1 cellular context compared by ENCODE assay signal in the genomic region with DNA sequence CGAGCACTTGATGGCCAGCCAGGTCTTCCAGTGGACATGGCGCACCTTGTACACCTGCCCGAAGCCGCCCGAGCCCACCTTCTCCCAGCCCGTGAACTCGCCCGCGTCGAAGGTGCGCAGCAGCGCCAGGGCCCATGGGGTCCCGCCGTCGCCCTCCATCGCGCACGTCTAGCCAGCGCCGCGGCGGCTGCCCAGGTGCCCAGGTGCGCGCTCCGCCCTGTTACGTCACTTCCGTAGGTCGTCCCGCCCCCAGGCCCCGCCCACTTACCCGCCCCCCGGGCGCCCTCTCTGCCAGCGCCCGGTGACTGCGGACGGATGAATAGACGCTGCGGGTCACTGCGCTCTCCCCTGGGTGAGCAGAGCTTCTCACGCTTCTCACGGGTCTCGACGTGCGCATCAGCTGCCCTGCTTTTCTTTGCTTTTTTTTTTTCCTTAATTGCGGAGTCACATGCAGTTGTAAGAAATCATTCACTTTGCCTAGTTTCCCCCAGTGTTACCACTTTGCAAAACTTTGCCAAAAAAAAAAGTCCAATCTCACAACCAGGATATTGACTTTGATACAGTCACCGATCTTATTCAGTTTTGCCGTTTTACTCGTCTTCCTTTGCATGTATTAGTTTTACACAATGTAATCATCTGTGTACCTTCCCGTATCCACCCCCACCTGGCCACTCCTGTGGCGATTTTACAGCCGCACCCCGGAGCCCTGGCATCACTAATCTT.
A peak's percentile ranks its signal among the peaks of the same experiment; 100 is the strongest.
TF ChIP-seq lines count a peak whose summit lies in the region.

Gene RIPK4 (minus strand): TSS at position 170 of the 723 bp plus-strand sequence. CDS start 11 bp downstream, at position 159.

TF ChIP-seq in HepG2, 621 proteins besides CTCF, POLR2A, EP300 and RAD21 (continued from another document and continues in another):
- no peak for TF ChIP-seq ZNF18 (CRISPR knock-in tag; IDR thresholded peaks at IDR 0.05; ENCODE audit: insufficient replicate concordance)
- TF ChIP-seq, protein P1, sequence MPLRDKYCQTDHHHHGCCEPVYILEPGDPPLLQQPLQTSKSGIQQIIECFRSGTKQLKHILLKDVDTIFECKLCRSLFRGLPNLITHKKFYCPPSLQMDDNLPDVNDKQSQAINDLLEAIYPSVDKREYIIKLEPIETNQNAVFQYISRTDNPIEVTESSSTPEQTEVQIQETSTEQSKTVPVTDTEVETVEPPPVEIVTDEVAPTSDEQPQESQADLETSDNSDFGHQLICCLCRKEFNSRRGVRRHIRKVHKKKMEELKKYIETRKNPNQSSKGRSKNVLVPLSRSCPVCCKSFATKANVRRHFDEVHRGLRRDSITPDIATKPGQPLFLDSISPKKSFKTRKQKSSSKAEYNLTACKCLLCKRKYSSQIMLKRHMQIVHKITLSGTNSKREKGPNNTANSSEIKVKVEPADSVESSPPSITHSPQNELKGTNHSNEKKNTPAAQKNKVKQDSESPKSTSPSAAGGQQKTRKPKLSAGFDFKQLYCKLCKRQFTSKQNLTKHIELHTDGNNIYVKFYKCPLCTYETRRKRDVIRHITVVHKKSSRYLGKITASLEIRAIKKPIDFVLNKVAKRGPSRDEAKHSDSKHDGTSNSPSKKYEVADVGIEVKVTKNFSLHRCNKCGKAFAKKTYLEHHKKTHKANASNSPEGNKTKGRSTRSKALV (CRISPR knock-in tag; IDR thresholded peaks at IDR 0.05) = no peak; the same call in 1 of the 2 replicates
- no peak for TF ChIP-seq GPN1 (CRISPR knock-in tag; IDR thresholded peaks at IDR 0.05; ENCODE audit: borderline replicate concordance)
- TF ChIP-seq NPAS2 (CRISPR knock-in tag; IDR thresholded peaks at IDR 0.05; ENCODE audit: borderline replicate concordance) = no peak
- TF ChIP-seq BRD4 (CRISPR knock-in tag; IDR thresholded peaks at IDR 0.05) = 0 out of 2 replicates have a peak, but pooled peaks have one; percentile 32
- no peak; the same call in 1 of the 2 replicates for TF ChIP-seq ZNF367 (CRISPR knock-in tag; IDR thresholded peaks at IDR 0.05; ENCODE audit: borderline replicate concordance)
- TF ChIP-seq, protein P2, sequence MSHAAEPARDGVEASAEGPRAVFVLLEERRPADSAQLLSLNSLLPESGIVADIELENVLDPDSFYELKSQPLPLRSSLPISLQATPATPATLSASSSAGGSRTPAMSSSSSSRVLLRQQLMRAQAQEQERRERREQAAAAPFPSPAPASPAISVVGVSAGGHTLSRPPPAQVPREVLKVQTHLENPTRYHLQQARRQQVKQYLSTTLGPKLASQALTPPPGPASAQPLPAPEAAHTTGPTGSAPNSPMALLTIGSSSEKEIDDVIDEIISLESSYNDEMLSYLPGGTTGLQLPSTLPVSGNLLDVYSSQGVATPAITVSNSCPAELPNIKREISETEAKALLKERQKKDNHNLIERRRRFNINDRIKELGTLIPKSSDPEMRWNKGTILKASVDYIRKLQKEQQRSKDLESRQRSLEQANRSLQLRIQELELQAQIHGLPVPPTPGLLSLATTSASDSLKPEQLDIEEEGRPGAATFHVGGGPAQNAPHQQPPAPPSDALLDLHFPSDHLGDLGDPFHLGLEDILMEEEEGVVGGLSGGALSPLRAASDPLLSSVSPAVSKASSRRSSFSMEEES (CRISPR knock-in tag; IDR thresholded peaks at IDR 0.05) = no peak
- no peak for TF ChIP-seq MYPOP (CRISPR knock-in tag; IDR thresholded peaks at IDR 0.05)
- TF ChIP-seq EED (CRISPR knock-in tag; IDR thresholded peaks at IDR 0.05) = no peak; the same call in 1 of the 2 replicates
- TF ChIP-seq, protein P3, sequence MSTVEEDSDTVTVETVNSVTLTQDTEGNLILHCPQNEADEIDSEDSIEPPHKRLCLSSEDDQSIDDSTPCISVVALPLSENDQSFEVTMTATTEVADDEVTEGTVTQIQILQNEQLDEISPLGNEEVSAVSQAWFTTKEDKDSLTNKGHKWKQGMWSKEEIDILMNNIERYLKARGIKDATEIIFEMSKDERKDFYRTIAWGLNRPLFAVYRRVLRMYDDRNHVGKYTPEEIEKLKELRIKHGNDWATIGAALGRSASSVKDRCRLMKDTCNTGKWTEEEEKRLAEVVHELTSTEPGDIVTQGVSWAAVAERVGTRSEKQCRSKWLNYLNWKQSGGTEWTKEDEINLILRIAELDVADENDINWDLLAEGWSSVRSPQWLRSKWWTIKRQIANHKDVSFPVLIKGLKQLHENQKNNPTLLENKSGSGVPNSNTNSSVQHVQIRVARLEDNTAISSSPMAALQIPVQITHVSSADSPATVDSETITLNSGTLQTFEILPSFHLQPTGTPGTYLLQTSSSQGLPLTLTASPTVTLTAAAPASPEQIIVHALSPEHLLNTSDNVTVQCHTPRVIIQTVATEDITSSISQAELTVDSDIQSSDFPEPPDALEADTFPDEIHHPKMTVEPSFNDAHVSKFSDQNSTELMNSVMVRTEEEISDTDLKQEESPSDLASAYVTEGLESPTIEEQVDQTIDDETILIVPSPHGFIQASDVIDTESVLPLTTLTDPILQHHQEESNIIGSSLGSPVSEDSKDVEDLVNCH (CRISPR knock-in tag; IDR thresholded peaks at IDR 0.05) = no peak
- 0 out of 2 replicates have a peak, but pooled peaks have one; percentile 67 for TF ChIP-seq ZSCAN20 (CRISPR knock-in tag; IDR thresholded peaks at IDR 0.05; ENCODE audit: borderline replicate concordance)
- peak; percentile 58 for TF ChIP-seq HDAC2 (CRISPR knock-in tag; IDR thresholded peaks at IDR 0.05)
- TF ChIP-seq, protein P4, sequence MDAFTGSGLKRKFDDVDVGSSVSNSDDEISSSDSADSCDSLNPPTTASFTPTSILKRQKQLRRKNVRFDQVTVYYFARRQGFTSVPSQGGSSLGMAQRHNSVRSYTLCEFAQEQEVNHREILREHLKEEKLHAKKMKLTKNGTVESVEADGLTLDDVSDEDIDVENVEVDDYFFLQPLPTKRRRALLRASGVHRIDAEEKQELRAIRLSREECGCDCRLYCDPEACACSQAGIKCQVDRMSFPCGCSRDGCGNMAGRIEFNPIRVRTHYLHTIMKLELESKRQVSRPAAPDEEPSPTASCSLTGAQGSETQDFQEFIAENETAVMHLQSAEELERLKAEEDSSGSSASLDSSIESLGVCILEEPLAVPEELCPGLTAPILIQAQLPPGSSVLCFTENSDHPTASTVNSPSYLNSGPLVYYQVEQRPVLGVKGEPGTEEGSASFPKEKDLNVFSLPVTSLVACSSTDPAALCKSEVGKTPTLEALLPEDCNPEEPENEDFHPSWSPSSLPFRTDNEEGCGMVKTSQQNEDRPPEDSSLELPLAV (CRISPR knock-in tag; conservative IDR thresholded peaks at IDR 0.05; ENCODE audit: low read depth) = no peak
- TF ChIP-seq ZNF780A (CRISPR knock-in tag; IDR thresholded peaks at IDR 0.05) = no peak; the same call in 1 of the 2 replicates
- TF ChIP-seq SALL2 (CRISPR knock-in tag; IDR thresholded peaks at IDR 0.05) = no peak
- TF ChIP-seq RAD51 (IDR thresholded peaks at IDR 0.05; ENCODE audit: borderline replicate concordance) = no peak
- no peak for TF ChIP-seq ZNF12 (CRISPR knock-in tag; IDR thresholded peaks at IDR 0.05)
- no peak; the same call in 1 of the 2 replicates for TF ChIP-seq ZNF430 (CRISPR knock-in tag; IDR thresholded peaks at IDR 0.05)
- TF ChIP-seq AKNA (CRISPR knock-in tag; IDR thresholded peaks at IDR 0.05; ENCODE audit: borderline replicate concordance) = no peak
- TF ChIP-seq TEAD2 (CRISPR knock-in tag; IDR thresholded peaks at IDR 0.05) = no peak
- no peak for TF ChIP-seq REL (CRISPR knock-in tag; conservative IDR thresholded peaks at IDR 0.05)
- TF ChIP-seq ZNF574 (CRISPR knock-in tag; IDR thresholded peaks at IDR 0.05) = peak; percentile 71
- no peak for TF ChIP-seq ZNF558 (CRISPR knock-in tag; IDR thresholded peaks at IDR 0.05; ENCODE audit: borderline replicate concordance)
- 0 out of 2 replicates have a peak, but pooled peaks have one; percentile 27 for TF ChIP-seq KDM3A (CRISPR knock-in tag; IDR thresholded peaks at IDR 0.05; ENCODE audit: low read depth)
- no peak; the same call in 1 of the 2 replicates for TF ChIP-seq ZNF792 (CRISPR knock-in tag; IDR thresholded peaks at IDR 0.05)
- TF ChIP-seq MEF2D (CRISPR knock-in tag; IDR thresholded peaks at IDR 0.05) = no peak
- TF ChIP-seq ZNF879 (CRISPR knock-in tag; IDR thresholded peaks at IDR 0.05) = no peak
- TF ChIP-seq TAF15 (IDR thresholded peaks at IDR 0.05; ENCODE audit: low read depth, low read length, poor library complexity, severe bottlenecking) = no peak
- TF ChIP-seq CBX1 (IDR thresholded peaks at IDR 0.05; ENCODE audit: low read depth) = no peak
- TF ChIP-seq HNRNPL (IDR thresholded peaks at IDR 0.05; ENCODE audit: low read depth, low read length) = peak; percentile 45; the same call in 1 of the 2 replicates
- no peak for TF ChIP-seq JUN (CRISPR knock-in tag; IDR thresholded peaks at IDR 0.05)
- TF ChIP-seq NR2F6 (IDR thresholded peaks at IDR 0.05) = no peak
- no peak for TF ChIP-seq NR2F6 (CRISPR knock-in tag; IDR thresholded peaks at IDR 0.05)
- no peak for TF ChIP-seq STAG1 (CRISPR knock-in tag; IDR thresholded peaks at IDR 0.05)
